Comparison of ENCODE assay signal across 10 cellular contexts in the genomic region with DNA sequence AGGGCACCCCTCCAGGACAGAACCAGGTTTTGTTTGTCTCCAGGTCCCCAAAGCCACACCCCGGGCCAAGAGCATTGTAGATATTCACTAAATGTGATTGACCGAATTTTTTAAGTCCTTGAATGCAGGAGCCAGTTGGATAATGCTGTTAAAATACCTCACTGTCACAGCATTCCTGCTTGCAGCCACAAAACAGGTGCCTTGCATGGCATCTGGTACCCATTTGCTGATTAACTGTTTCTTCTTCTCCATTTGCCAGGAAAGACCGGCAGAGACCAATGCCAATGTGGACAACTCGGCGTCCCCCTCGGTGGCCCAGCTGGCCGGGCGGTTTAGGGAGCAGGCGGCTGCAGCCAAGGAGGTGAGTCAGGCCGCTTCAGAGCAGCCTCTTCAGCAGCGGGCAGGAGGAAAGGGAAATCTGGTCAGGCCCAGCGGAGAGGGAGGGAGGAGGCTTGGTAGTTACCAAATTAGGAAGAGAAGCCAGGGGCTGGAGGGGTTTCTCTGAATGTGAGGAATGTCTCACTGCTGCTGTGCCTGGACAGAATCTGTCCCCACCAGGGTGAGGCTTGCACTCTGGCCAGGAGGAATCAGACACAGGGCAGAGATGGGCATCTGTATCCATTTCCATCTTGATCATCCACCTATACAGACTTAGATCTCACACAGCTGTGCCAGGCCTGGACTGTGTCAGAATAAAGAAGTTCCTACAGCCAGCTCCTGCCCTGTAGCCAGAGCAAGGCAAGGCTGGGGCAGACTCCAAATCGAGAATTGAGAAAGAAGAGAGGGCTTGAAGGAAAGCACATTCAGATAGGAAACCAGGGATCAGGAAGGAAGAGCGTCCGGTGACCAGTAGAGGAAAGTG. TPM values are rescaled to one million over a fixed set of nuclear protein-coding genes. Genes with fewer than 3 reads are reported as not detected.
A peak's percentile ranks its signal among the peaks of the same experiment; 100 is the strongest.
DNase-seq lines count a peak whose midpoint lies in the region; ATAC-seq and TF ChIP-seq lines count a peak whose summit lies in the region.
"Had no signal": no experiment of that assay in that cellular context is flagged by ENCODE, and none has a peak within 500 bp of the region (broad histone marks: within the 10 kb centered on the region; RNA-seq: fewer than 3 reads in every experiment).

No MANE protein-coding gene starts in this region.

- H3K9me3 Mint-ChIP-seq in GM23338 = no peaks in the 10 kb centered on the region
- H3K9me3 Mint-ChIP-seq in activated CD4-positive, alpha-beta memory T cell treated with anti-CD3 and anti-CD28 coated beads for 36 hours = no peaks in the 10 kb centered on the region

- no peaks in the 10 kb centered on the region for H3K79me2 ChIP-seq in GM23338 (replicated peaks; ENCODE audit: insufficient read depth)

- H3K27me3 Mint-ChIP-seq in GM23338 (ENCODE audit: insufficient read depth, low read depth, poor library complexity) = peaks cover 10% of the 10 kb centered on the region
- H3K27me3 Mint-ChIP-seq in activated CD4-positive, alpha-beta memory T cell treated with anti-CD3 and anti-CD28 coated beads for 36 hours = no peaks in the 10 kb centered on the region

- H3K27ac ChIP-seq in GM23338 (ENCODE audit: low read depth) = peak overlapping the region; percentile 51
- peak overlapping the region; percentile 21 to 83 (median 76) for H3K27ac ChIP-seq in gastroesophageal sphincter
- H3K27ac ChIP-seq: prostate gland had no signal

- peaks cover 34% of the 10 kb centered on the region for H3K4me1 Mint-ChIP-seq in GM23338
- H3K4me1 Mint-ChIP-seq in activated CD4-positive, alpha-beta memory T cell treated with anti-CD3 and anti-CD28 coated beads for 36 hours (ENCODE audit: low read depth) = peaks cover 10% of the 10 kb centered on the region

- no peak overlapping the region for H3K4me3 Mint-ChIP-seq in GM23338
- no peak overlapping the region for H3K4me3 Mint-ChIP-seq in activated CD4-positive, alpha-beta memory T cell treated with anti-CD3 and anti-CD28 coated beads for 36 hours

- TF ChIP-seq CTCF in GM23338 (conservative IDR thresholded peaks at IDR 0.05; ENCODE audit: low read depth in 2 of 2) (no peak), gastroesophageal sphincter (IDR thresholded peaks at IDR 0.05) (no peak)

- 37% methylated on average over 7 of the region's 15 CpGs; no CpG with 5 or more reads in 1 of the 2 donors for WGBS in gastroesophageal sphincter (ENCODE audit: low coverage in 1 of 2), 2 donors

- H3K9me2 ChIP-seq in GM23338 (ENCODE audit: insufficient read depth) = no peaks in the 10 kb centered on the region

- no peak overlapping the region for H3K4me3 ChIP-seq in GM23338
- H3K4me3 ChIP-seq in gastroesophageal sphincter = no peak overlapping the region
- H3K4me3 ChIP-seq: prostate gland had no signal

- CTCF ChIA-PET in activated CD4-positive, alpha-beta memory T cell treated with anti-CD3 and anti-CD28 coated beads for 36 hours (lab: Charles Lee) = interaction anchor here (1.2 kb wide), 1 partner anchor 128 kb away, joined by 4 read pairs; no protein-coding TSS in a partner anchor

- peak overlapping the region; percentile 50; the same call in 1 of the 2 replicates for H3K27ac Mint-ChIP-seq in GM23338
- peak overlapping the region; percentile 24 for H3K27ac Mint-ChIP-seq in activated CD4-positive, alpha-beta memory T cell treated with anti-CD3 and anti-CD28 coated beads for 36 hours

- H4K20me1 ChIP-seq in GM23338 (replicated peaks; ENCODE audit: insufficient read depth) = no peaks in the 10 kb centered on the region

- peak overlapping the region; percentile 80; the same call in 1 of the 2 replicates for H2AFZ ChIP-seq in GM23338

- H3K4me1 ChIP-seq in GM23338 (ENCODE audit: insufficient read depth) (peaks cover 32% of the 10 kb centered on the region), gastroesophageal sphincter (peaks cover 2 to 92% (median 23%) of the 10 kb centered on the region in 3 donors)

- no peak for TF ChIP-seq EP300 in gastroesophageal sphincter (IDR thresholded peaks at IDR 0.05)

- no peaks in the 10 kb centered on the region for H3K36me3 Mint-ChIP-seq in GM23338 (ENCODE audit: low read depth)
- H3K36me3 Mint-ChIP-seq in activated CD4-positive, alpha-beta memory T cell treated with anti-CD3 and anti-CD28 coated beads for 36 hours = peaks cover 21% of the 10 kb centered on the region

- 0 out of 2 replicates have a peak overlapping the region, but pooled peaks have one; percentile 36 for H3K4me2 ChIP-seq in GM23338

- H3K36me3 ChIP-seq in GM23338 (ENCODE audit: insufficient read depth) (no peaks in the 10 kb centered on the region), gastroesophageal sphincter (no peaks in the 10 kb centered on the region)
- H3K36me3 ChIP-seq: prostate gland had no signal

- H3F3A ChIP-seq in GM23338 (replicated peaks; ENCODE audit: low read depth) = no peaks in the 10 kb centered on the region

- peak; percentile 74 for DNase-seq in GM23338 (ENCODE audit: low spot score)
- no peak for DNase-seq in activated CD4-positive, alpha-beta memory T cell treated with anti-CD3 and anti-CD28 coated beads for 36 hours
- DNase-seq in retina = peak; percentile 19
- DNase-seq in SK-N-DZ (ENCODE audit: low spot score) = no peak
- DNase-seq in NCI-H748 treated with DMSO at 0.1 percent for 48 hours (lab: John Stamatoyannopoulos, UW) = no peak
- no peak for DNase-seq in KG1 (lab: John Stamatoyannopoulos, UW)
- no peak for DNase-seq in activated CD4-positive, alpha-beta T cell treated with anti-CD3 and anti-CD28 coated beads for 1 hour
- DNase-seq: NCI-H2081 had no signal

- POLR2A ChIA-PET in activated CD4-positive, alpha-beta memory T cell treated with anti-CD3 and anti-CD28 coated beads for 36 hours (lab: Charles Lee) = no interaction called here

- TF ChIP-seq POLR2A in gastroesophageal sphincter (IDR thresholded peaks at IDR 0.05) = no peak

- H3K9me3 ChIP-seq in gastroesophageal sphincter = no peaks in the 10 kb centered on the region
- H3K9me3 ChIP-seq: prostate gland had no signal

- ATAC-seq in GM23338 (peak; percentile 80), gastroesophageal sphincter (peak; percentile 71)

- intact Hi-C loops in activated CD4-positive, alpha-beta memory T cell treated with anti-CD3 and anti-CD28 coated beads for 36 hours (cut with micrococcal nuclease) = no loop called here

- H3K27me3 ChIP-seq in GM23338 (ENCODE audit: insufficient read depth) = no peaks in the 10 kb centered on the region
- H3K27me3 ChIP-seq in gastroesophageal sphincter = no peaks in the 10 kb centered on the region

TF ChIP-seq in GM23338, 12 proteins besides CTCF, POLR2A, EP300 and RAD21:
- TF ChIP-seq EZH2 (IDR thresholded peaks at IDR 0.05; ENCODE audit: low read depth, unreplicated experiment) (no peak), ZNF331 (CRISPR knock-in tag; IDR thresholded peaks at IDR 0.05; ENCODE audit: low read depth) (no peak), JUNB (IDR thresholded peaks at IDR 0.05; ENCODE audit: unreplicated experiment) (no peak), ZNF114 (CRISPR knock-in tag; IDR thresholded peaks at IDR 0.05) (no peak)
- TF ChIP-seq, protein P1, sequence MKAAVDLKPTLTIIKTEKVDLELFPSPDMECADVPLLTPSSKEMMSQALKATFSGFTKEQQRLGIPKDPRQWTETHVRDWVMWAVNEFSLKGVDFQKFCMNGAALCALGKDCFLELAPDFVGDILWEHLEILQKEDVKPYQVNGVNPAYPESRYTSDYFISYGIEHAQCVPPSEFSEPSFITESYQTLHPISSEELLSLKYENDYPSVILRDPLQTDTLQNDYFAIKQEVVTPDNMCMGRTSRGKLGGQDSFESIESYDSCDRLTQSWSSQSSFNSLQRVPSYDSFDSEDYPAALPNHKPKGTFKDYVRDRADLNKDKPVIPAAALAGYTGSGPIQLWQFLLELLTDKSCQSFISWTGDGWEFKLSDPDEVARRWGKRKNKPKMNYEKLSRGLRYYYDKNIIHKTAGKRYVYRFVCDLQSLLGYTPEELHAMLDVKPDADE (IDR thresholded peaks at IDR 0.05) = no peak
- TF ChIP-seq, protein P2, sequence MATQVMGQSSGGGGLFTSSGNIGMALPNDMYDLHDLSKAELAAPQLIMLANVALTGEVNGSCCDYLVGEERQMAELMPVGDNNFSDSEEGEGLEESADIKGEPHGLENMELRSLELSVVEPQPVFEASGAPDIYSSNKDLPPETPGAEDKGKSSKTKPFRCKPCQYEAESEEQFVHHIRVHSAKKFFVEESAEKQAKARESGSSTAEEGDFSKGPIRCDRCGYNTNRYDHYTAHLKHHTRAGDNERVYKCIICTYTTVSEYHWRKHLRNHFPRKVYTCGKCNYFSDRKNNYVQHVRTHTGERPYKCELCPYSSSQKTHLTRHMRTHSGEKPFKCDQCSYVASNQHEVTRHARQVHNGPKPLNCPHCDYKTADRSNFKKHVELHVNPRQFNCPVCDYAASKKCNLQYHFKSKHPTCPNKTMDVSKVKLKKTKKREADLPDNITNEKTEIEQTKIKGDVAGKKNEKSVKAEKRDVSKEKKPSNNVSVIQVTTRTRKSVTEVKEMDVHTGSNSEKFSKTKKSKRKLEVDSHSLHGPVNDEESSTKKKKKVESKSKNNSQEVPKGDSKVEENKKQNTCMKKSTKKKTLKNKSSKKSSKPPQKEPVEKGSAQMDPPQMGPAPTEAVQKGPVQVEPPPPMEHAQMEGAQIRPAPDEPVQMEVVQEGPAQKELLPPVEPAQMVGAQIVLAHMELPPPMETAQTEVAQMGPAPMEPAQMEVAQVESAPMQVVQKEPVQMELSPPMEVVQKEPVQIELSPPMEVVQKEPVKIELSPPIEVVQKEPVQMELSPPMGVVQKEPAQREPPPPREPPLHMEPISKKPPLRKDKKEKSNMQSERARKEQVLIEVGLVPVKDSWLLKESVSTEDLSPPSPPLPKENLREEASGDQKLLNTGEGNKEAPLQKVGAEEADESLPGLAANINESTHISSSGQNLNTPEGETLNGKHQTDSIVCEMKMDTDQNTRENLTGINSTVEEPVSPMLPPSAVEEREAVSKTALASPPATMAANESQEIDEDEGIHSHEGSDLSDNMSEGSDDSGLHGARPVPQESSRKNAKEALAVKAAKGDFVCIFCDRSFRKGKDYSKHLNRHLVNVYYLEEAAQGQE (IDR thresholded peaks at IDR 0.05; ENCODE audit: unreplicated experiment) = no peak

RNA-seq across cellular contexts. Expression of a gene that starts 37.9 kb away (rescaled TPM):
- 85.1 and 86.5 TPM in 2 replicates for total RNA-seq in GM23338 (2014; rRNA removed; shearing (Covaris generic))
- 26.6 and 35.1 TPM in 2 replicates for polyA plus RNA-seq in GM23338 (2016; fragmentation: Nextera tagmentation; extraction: Ambion mirVana)
- total RNA-seq in activated CD4-positive, alpha-beta memory T cell treated with anti-CD3 and anti-CD28 coated beads for 36 hours = 10 to 100 TPM; 21.9 to 23.0 TPM
- 100 to 1,000 TPM in 1 of 4 donors, 10 to 100 TPM in 3; 83.7 to 127 (median 95.8) TPM for total RNA-seq in gastroesophageal sphincter
- polyA plus RNA-seq in SK-N-DZ (2014; cell fraction: cytosol; rRNA removed) = 85.4 and 92.6 TPM in 2 replicates
- polyA plus RNA-seq in SK-N-DZ (2014; cell fraction: nucleus; rRNA removed) = 39.3 and 41.9 TPM in 2 replicates

RNA-seq across cellular contexts. Expression of a gene that starts 53.8 kb away (rescaled TPM):
- total RNA-seq in GM23338 (2014; rRNA removed; shearing (Covaris generic)) = 0.73 TPM in 1 of 2 replicates, not detected in the other
- polyA plus RNA-seq in GM23338 (2016; fragmentation: Nextera tagmentation; extraction: Ambion mirVana) = 0.18 and 0.42 TPM in 2 replicates
- total RNA-seq in activated CD4-positive, alpha-beta memory T cell treated with anti-CD3 and anti-CD28 coated beads for 36 hours = 10 to 100 TPM; 61.7 to 65.8 TPM
- total RNA-seq in gastroesophageal sphincter = 10 to 100 TPM; 14.5 to 20.6 (median 17.3) TPM
- polyA plus RNA-seq in SK-N-DZ (2014; cell fraction: cytosol; rRNA removed) = not detected in 2 replicates
- polyA plus RNA-seq in SK-N-DZ (2014; cell fraction: nucleus; rRNA removed) = not detected in 2 replicates

Comparison
In these comparisons a context has a peak if more than half of its experiments do, and no peak if none do; other contexts are left out.
1. DNase-seq: peak in GM23338 (single experiment) and retina (single experiment); none in activated CD4-positive, alpha-beta memory T cell treated with anti-CD3 and anti-CD28 coated beads for 36 hours (single experiment), SK-N-DZ (single experiment), NCI-H748 treated with DMSO at 0.1 percent for 48 hours (single experiment), KG1 (single experiment) and activated CD4-positive, alpha-beta T cell treated with anti-CD3 and anti-CD28 coated beads for 1 hour (single experiment).